ENCODE assay signal across 9 cellular contexts in genomic region chr4:10063544-10064300, GRCh38. TPM values are rescaled to one million over a fixed set of nuclear protein-coding genes. Genes with fewer than 3 reads are reported as not detected.
DNase-seq lines count a peak whose midpoint lies in the region; ATAC-seq and TF ChIP-seq lines count a peak whose summit lies in the region.
"Had no signal": no experiment of that assay in that cellular context is flagged by ENCODE, and none has a peak within 500 bp of the region (broad histone marks: within the 10 kb centered on the region; RNA-seq: fewer than 3 reads in every experiment).

No MANE protein-coding gene starts in this region.

- peaks cover 0 to 4% (median 0%) of the 10 kb centered on the region in 4 donors for H3K4me1 ChIP-seq in Peyer's patch
- H3K4me1 ChIP-seq in neutrophil (ENCODE audit: control insufficient read depth in 1 of 2, insufficient read depth in 1 of 2, low read depth in 1 of 2, low read length in 1 of 2) = peaks cover 0 to 10% of the 10 kb centered on the region in 2 experiments

- H3K9me3 ChIP-seq in Peyer's patch (no peaks in the 10 kb centered on the region), neutrophil (no peaks in the 10 kb centered on the region)

- peak in 4 of 6 experiments; percentile 15 to 62 (median 58) for TF ChIP-seq CTCF in Peyer's patch (IDR thresholded peaks at IDR 0.05)
- TF ChIP-seq CTCF in fibroblast of pulmonary artery (IDR thresholded peaks at IDR 0.05; ENCODE audit: low read length, missing control alignments) = peak; percentile 96
- no peak for TF ChIP-seq CTCF in neutrophil (IDR thresholded peaks at IDR 0.05)

- no peaks in the 10 kb centered on the region for H3K27me3 ChIP-seq in Peyer's patch
- H3K27me3 ChIP-seq in neutrophil = no peaks in the 10 kb centered on the region

- ATAC-seq in HG02885 (IDR thresholded peaks at IDR 0.05; ENCODE audit: poor library complexity, unreplicated experiment) = no peak

- no peak for TF ChIP-seq POLR2A in Peyer's patch (IDR thresholded peaks at IDR 0.05)

- H3K27ac ChIP-seq in Peyer's patch (peak overlapping the region in 1 of 4 donors; percentile 13), neutrophil (peak overlapping the region; percentile 26)

- H3K4me3 ChIP-seq in Peyer's patch (no peak overlapping the region), fibroblast of pulmonary artery (replicated peaks; ENCODE audit: low read depth, low read length) (no peak overlapping the region), neutrophil (ENCODE audit: low read depth in 1 of 2, low read length in 1 of 2) (no peak overlapping the region)

- peak; percentile 6 for DNase-seq in NCI-H2029 (lab: John Stamatoyannopoulos, UW)
- no peak for DNase-seq in NCI-H2029 treated with DMSO at 0.1 percent for 48 hours (lab: John Stamatoyannopoulos, UW)
- DNase-seq in Peyer's patch = peak in 2 of 3 donors; percentile 50 to 57
- DNase-seq in fibroblast of pulmonary artery (ENCODE audit: low read depth) = peak; percentile 95
- DNase-seq in NCI-H2107 treated with DMSO at 0.1 percent for 48 hours (lab: John Stamatoyannopoulos, UW; ENCODE audit: unreplicated experiment) = no peak
- no peak for DNase-seq in NCI-H510A treated with DMSO at 0.1 percent for 48 hours (lab: John Stamatoyannopoulos, UW)
- DNase-seq: CD4-positive, CD25-positive, alpha-beta regulatory T cell had no signal

- H3K36me3 ChIP-seq in Peyer's patch = peaks cover 0 to 5% (median 0%) of the 10 kb centered on the region in 3 donors
- peaks cover 80% of the 10 kb centered on the region for H3K36me3 ChIP-seq in neutrophil

RNA-seq across cellular contexts. Expression of gene SLC2A9, which starts 42.4 kb away (rescaled TPM):
- 10 to 100 TPM in 3 of 4 donors, 1 to 10 TPM in 1; 8.3 to 24.1 (median 22.0) TPM for total RNA-seq in Peyer's patch

RNA-seq across cellular contexts. Expression of gene WDR1, which starts 52.9 kb away (rescaled TPM):
- total RNA-seq in Peyer's patch = 100 to 1,000 TPM; 170 to 192 (median 180) TPM

Comparison
In these comparisons a context has a peak if more than half of its experiments do, and no peak if none do; other contexts are left out.
1. DNase-seq: peak in NCI-H2029 (single experiment), Peyer's patch (2 of 3) and fibroblast of pulmonary artery (single experiment); none in NCI-H2029 treated with DMSO at 0.1 percent for 48 hours (single experiment), NCI-H2107 treated with DMSO at 0.1 percent for 48 hours (single experiment) and NCI-H510A treated with DMSO at 0.1 percent for 48 hours (single experiment).